Comparison of ENCODE assay signal across 1 cellular context in the genomic region with DNA sequence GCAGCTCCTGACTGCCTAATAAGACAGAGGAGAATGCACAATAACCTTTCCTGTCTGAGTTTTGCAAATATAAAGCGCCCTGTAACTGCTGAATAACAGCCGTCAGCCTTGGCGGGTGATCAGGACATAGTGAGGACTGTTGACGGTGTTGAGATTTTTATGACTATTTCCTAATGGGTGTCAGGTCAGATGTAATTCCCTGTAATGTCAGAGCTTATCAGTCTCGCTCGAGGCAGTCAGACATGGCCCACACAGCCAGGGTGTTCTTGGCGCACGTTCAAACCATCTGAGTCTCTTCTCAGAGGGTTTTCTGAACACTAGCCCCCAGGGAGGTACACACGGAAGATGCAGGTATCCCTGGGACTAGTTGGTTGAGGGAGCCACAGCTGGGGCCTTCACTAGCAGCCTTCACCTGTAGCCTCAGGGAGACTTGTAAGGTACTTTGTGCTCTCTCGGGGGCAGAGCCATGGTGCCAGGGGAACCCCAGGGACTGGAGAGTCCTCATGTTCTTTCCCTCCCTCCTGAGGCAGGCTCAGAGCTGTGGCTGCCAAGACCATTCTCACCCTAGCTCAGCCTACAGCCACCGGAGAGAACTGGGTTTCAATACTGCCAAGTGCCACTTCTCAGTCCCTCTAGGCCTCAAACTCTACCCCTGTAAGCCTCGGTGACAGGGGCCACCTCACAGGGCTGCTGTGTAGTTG.
TF ChIP-seq lines count a peak whose summit lies in the region.

No MANE protein-coding gene starts in this region.

TF ChIP-seq in HEK293, 187 proteins besides CTCF, POLR2A, EP300 and RAD21 (continued from another document):
- TF ChIP-seq MEIS1 (CRISPR knock-in tag; IDR thresholded peaks at IDR 0.05; ENCODE audit: borderline replicate concordance): no peak
- TF ChIP-seq ZNF26 (tag by site-specific recombination; IDR thresholded peaks at IDR 0.05): no peak
- TF ChIP-seq, protein P1, sequence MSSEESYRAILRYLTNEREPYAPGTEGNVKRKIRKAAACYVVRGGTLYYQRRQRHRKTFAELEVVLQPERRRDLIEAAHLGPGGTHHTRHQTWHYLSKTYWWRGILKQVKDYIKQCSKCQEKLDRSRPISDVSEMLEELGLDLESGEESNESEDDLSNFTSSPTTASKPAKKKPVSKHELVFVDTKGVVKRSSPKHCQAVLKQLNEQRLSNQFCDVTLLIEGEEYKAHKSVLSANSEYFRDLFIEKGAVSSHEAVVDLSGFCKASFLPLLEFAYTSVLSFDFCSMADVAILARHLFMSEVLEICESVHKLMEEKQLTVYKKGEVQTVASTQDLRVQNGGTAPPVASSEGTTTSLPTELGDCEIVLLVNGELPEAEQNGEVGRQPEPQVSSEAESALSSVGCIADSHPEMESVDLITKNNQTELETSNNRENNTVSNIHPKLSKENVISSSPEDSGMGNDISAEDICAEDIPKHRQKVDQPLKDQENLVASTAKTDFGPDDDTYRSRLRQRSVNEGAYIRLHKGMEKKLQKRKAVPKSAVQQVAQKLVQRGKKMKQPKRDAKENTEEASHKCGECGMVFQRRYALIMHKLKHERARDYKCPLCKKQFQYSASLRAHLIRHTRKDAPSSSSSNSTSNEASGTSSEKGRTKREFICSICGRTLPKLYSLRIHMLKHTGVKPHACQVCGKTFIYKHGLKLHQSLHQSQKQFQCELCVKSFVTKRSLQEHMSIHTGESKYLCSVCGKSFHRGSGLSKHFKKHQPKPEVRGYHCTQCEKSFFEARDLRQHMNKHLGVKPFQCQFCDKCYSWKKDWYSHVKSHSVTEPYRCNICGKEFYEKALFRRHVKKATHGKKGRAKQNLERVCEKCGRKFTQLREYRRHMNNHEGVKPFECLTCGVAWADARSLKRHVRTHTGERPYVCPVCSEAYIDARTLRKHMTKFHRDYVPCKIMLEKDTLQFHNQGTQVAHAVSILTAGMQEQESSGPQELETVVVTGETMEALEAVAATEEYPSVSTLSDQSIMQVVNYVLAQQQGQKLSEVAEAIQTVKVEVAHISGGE (tag by site-specific recombination; conservative IDR thresholded peaks at IDR 0.05; ENCODE audit: low read depth): no peak
- no peak for TF ChIP-seq ZNF19 (tag by site-specific recombination; IDR thresholded peaks at IDR 0.05; ENCODE audit: low read depth)
- no peak for TF ChIP-seq ZNF560 (tag by site-specific recombination; IDR thresholded peaks at IDR 0.05; ENCODE audit: borderline replicate concordance)
- no peak for TF ChIP-seq MZF1 (tag by site-specific recombination; IDR thresholded peaks at IDR 0.05; ENCODE audit: borderline replicate concordance)
- no peak for TF ChIP-seq ZNF274 (IDR thresholded peaks at IDR 0.05; ENCODE audit: low read length)
- no peak for TF ChIP-seq ZNF274 (tag by site-specific recombination; IDR thresholded peaks at IDR 0.05; ENCODE audit: borderline replicate concordance)
- TF ChIP-seq ZNF624 (tag by site-specific recombination; IDR thresholded peaks at IDR 0.05): no peak
- peak; percentile 24; the same call in 1 of the 2 replicates for TF ChIP-seq ZNF664 (tag by site-specific recombination; IDR thresholded peaks at IDR 0.05)
- no peak for TF ChIP-seq OVOL3 (tag by site-specific recombination; IDR thresholded peaks at IDR 0.05)
- TF ChIP-seq ZXDB (tag by site-specific recombination; IDR thresholded peaks at IDR 0.05): no peak
- TF ChIP-seq ZNF416 (tag by site-specific recombination; IDR thresholded peaks at IDR 0.05): no peak
- TF ChIP-seq, protein P2, sequence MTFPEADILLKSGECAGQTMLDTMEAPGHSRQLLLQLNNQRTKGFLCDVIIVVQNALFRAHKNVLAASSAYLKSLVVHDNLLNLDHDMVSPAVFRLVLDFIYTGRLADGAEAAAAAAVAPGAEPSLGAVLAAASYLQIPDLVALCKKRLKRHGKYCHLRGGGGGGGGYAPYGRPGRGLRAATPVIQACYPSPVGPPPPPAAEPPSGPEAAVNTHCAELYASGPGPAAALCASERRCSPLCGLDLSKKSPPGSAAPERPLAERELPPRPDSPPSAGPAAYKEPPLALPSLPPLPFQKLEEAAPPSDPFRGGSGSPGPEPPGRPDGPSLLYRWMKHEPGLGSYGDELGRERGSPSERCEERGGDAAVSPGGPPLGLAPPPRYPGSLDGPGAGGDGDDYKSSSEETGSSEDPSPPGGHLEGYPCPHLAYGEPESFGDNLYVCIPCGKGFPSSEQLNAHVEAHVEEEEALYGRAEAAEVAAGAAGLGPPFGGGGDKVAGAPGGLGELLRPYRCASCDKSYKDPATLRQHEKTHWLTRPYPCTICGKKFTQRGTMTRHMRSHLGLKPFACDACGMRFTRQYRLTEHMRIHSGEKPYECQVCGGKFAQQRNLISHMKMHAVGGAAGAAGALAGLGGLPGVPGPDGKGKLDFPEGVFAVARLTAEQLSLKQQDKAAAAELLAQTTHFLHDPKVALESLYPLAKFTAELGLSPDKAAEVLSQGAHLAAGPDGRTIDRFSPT (tag by site-specific recombination; IDR thresholded peaks at IDR 0.05): no peak
- peak; percentile 59 for TF ChIP-seq IKZF3 (tag by site-specific recombination; IDR thresholded peaks at IDR 0.05)
- TF ChIP-seq ZNF24 (tag by site-specific recombination; IDR thresholded peaks at IDR 0.05): no peak
- no peak for TF ChIP-seq ZNF830 (tag by site-specific recombination; IDR thresholded peaks at IDR 0.05; ENCODE audit: low read depth)
- no peak for TF ChIP-seq ZBTB21 (tag by site-specific recombination; IDR thresholded peaks at IDR 0.05)
- no peak for TF ChIP-seq ZNF585B (tag by site-specific recombination; IDR thresholded peaks at IDR 0.05)
- no peak for TF ChIP-seq ZNF48 (tag by site-specific recombination; IDR thresholded peaks at IDR 0.05)
- TF ChIP-seq ZNF341 (tag by site-specific recombination; IDR thresholded peaks at IDR 0.05; ENCODE audit: low read depth): peak; percentile 15; the same call in 1 of the 2 replicates
- no peak for TF ChIP-seq ZNF394 (tag by site-specific recombination; IDR thresholded peaks at IDR 0.05; ENCODE audit: borderline replicate concordance)
- no peak for TF ChIP-seq ZBTB1 (tag by site-specific recombination; IDR thresholded peaks at IDR 0.05)
- TF ChIP-seq ZSCAN5A (tag by site-specific recombination; IDR thresholded peaks at IDR 0.05): no peak
- TF ChIP-seq GLI4 (tag by site-specific recombination; IDR thresholded peaks at IDR 0.05): no peak
- TF ChIP-seq ZNF600 (tag by site-specific recombination; IDR thresholded peaks at IDR 0.05): no peak
- TF ChIP-seq ZFP37 (tag by site-specific recombination; IDR thresholded peaks at IDR 0.05): no peak
- TF ChIP-seq ZNF791 (tag by site-specific recombination; IDR thresholded peaks at IDR 0.05): no peak
- TF ChIP-seq, protein P3, sequence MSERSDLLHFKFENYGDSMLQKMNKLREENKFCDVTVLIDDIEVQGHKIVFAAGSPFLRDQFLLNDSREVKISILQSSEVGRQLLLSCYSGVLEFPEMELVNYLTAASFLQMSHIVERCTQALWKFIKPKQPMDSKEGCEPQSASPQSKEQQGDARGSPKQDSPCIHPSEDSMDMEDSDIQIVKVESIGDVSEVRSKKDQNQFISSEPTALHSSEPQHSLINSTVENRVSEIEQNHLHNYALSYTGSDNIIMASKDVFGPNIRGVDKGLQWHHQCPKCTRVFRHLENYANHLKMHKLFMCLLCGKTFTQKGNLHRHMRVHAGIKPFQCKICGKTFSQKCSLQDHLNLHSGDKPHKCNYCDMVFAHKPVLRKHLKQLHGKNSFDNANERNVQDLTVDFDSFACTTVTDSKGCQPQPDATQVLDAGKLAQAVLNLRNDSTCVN (tag by site-specific recombination; optimal IDR thresholded peaks at IDR 0.05): no peak
- no peak for TF ChIP-seq ZNF76 (tag by site-specific recombination; IDR thresholded peaks at IDR 0.05; ENCODE audit: borderline replicate concordance, low read depth)
- TF ChIP-seq ZNF292 (tag by site-specific recombination; IDR thresholded peaks at IDR 0.05; ENCODE audit: borderline replicate concordance, low read depth): no peak
- no peak for TF ChIP-seq ZSCAN23 (tag by site-specific recombination; IDR thresholded peaks at IDR 0.05)
- TF ChIP-seq ZNF837 (tag by site-specific recombination; IDR thresholded peaks at IDR 0.05): no peak
- TF ChIP-seq ZNF571 (tag by site-specific recombination; IDR thresholded peaks at IDR 0.05): no peak
- TF ChIP-seq SCRT2 (tag by site-specific recombination; IDR thresholded peaks at IDR 0.05): no peak
- TF ChIP-seq ZSCAN30 (tag by site-specific recombination; IDR thresholded peaks at IDR 0.05): peak; percentile 49; the same call in 1 of the 2 replicates
- no peak for TF ChIP-seq ZFP69B (tag by site-specific recombination; IDR thresholded peaks at IDR 0.05)
- no peak for TF ChIP-seq ZNF184 (tag by site-specific recombination; IDR thresholded peaks at IDR 0.05)
- TF ChIP-seq ZFP41 (tag by site-specific recombination; IDR thresholded peaks at IDR 0.05; ENCODE audit: borderline replicate concordance): no peak
- TF ChIP-seq, protein P4, sequence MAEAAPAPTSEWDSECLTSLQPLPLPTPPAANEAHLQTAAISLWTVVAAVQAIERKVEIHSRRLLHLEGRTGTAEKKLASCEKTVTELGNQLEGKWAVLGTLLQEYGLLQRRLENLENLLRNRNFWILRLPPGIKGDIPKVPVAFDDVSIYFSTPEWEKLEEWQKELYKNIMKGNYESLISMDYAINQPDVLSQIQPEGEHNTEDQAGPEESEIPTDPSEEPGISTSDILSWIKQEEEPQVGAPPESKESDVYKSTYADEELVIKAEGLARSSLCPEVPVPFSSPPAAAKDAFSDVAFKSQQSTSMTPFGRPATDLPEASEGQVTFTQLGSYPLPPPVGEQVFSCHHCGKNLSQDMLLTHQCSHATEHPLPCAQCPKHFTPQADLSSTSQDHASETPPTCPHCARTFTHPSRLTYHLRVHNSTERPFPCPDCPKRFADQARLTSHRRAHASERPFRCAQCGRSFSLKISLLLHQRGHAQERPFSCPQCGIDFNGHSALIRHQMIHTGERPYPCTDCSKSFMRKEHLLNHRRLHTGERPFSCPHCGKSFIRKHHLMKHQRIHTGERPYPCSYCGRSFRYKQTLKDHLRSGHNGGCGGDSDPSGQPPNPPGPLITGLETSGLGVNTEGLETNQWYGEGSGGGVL (tag by site-specific recombination; IDR thresholded peaks at IDR 0.05): no peak
- TF ChIP-seq ZNF391 (tag by site-specific recombination; IDR thresholded peaks at IDR 0.05; ENCODE audit: borderline replicate concordance, low read depth): no peak
- no peak for TF ChIP-seq ZNF112 (tag by site-specific recombination; IDR thresholded peaks at IDR 0.05)
- TF ChIP-seq ZNF530 (tag by site-specific recombination; IDR thresholded peaks at IDR 0.05; ENCODE audit: low read depth): no peak
- no peak for TF ChIP-seq ZNF555 (tag by site-specific recombination; conservative IDR thresholded peaks at IDR 0.05)
